In genomic region chr22:48417143-48418070, GRCh38 we compare ENCODE assay signal across 24 cellular contexts.
DNase-seq lines count a peak whose midpoint lies in the region; ATAC-seq and TF ChIP-seq lines count a peak whose summit lies in the region.
"Had no signal": no experiment of that assay in that cellular context is flagged by ENCODE, and none has a peak within 500 bp of the region (broad histone marks: within the 10 kb centered on the region; RNA-seq: fewer than 3 reads in every experiment).

No MANE protein-coding gene starts in this region.

- no peak for ATAC-seq in aorta (ENCODE audit: low FRiP score)
- ATAC-seq: PC-3 had no signal

- H3K4me1 Mint-ChIP-seq in endodermal cell, result peaks cover 20% of the 10 kb centered on the region
- H3K4me1 Mint-ChIP-seq: CD14-positive monocyte; CD8-positive, alpha-beta memory T cell had no signal

- H3K9me3 Mint-ChIP-seq in endodermal cell, result no peaks in the 10 kb centered on the region
- H3K9me3 Mint-ChIP-seq: CD8-positive, alpha-beta memory T cell; H9 had no signal

- WGBS in endodermal cell (ENCODE audit: insufficient coverage in 1 of 2, insufficient read length in 1 of 2), 2 experiments, result 94% methylated on average over 17 to 25 of the region's 25 CpGs
- 70 to 73% methylated on average over 25 of the region's 25 CpGs for WGBS in aorta, 2 donors

- no peaks in the 10 kb centered on the region for H3K9me3 ChIP-seq in left ventricle myocardium inferior (replicated peaks)
- H3K9me3 ChIP-seq in endodermal cell (ENCODE audit: control insufficient read depth, low read length), result no peaks in the 10 kb centered on the region
- no peaks in the 10 kb centered on the region for H3K9me3 ChIP-seq in aorta (ENCODE audit: control insufficient read depth, low read length)
- H3K9me3 ChIP-seq: BE2C had no signal

- H3K27ac ChIP-seq in left ventricle myocardium inferior (replicated peaks) (no peak overlapping the region), endodermal cell (ENCODE audit: low read depth, low read length) (no peak overlapping the region), aorta (ENCODE audit: low read depth in 1 of 2, low read length in 2 of 2) (no peak overlapping the region)

- intact Hi-C loops in cardiac septum (cut with DNase I) (no loop called here), left ventricle myocardium inferior (cut with micrococcal nuclease) (no loop called here), posterior vena cava (cut with DNase I) (no loop called here), aorta (cut with DNase I) (no loop called here)

- DNase-seq in cardiac septum (ENCODE audit: low spot score) (peak; percentile 55), left ventricle myocardium inferior (no peak), endodermal cell (peak; percentile 44), posterior vena cava (ENCODE audit: low spot score) (peak; percentile 55), aorta (peak; percentile 27 to 65), HUDEP-2 (lab: John Stamatoyannopoulos, UW; ENCODE audit: unreplicated experiment in 76 of 76) (no peak), SKM-1 (lab: John Stamatoyannopoulos, UW; ENCODE audit: unreplicated experiment) (no peak)
- DNase-seq in activated CD4-positive, alpha-beta T cell treated with anti-CD3 and anti-CD28 coated beads for 48 hours, result no peak
- DNase-seq: 8988T; ACHN; BE2C; CD8-positive, alpha-beta memory T cell; DMS79 treated with DMSO at 0.1 percent for 48 hours; H9; KG1; MM.1S; NCI-H1694; NCI-H2029 treated with DMSO at 0.1 percent for 48 hours; NCI-H446 treated with DMSO at 0.1 percent for 48 hours; NCI-H526; NCI-H82; NK-92 treated with Interleukin-12 subunit alpha and Interleukin-12 subunit beta, amount 100 ng/mL, for 24 hours; PC-3 had no signal

- H3K27me3 Mint-ChIP-seq in endodermal cell (ENCODE audit: insufficient read depth), result peaks cover 82% of the 10 kb centered on the region

- no peak overlapping the region for H3K4me3 Mint-ChIP-seq in endodermal cell
- H3K4me3 Mint-ChIP-seq: CD14-positive monocyte; CD8-positive, alpha-beta memory T cell; H9 had no signal

- H3K9ac ChIP-seq in endodermal cell (ENCODE audit: extremely low read depth, low read length, poor library complexity, severe bottlenecking), result no peak overlapping the region

- H3K27me3 ChIP-seq in left ventricle myocardium inferior (ENCODE audit: low read depth) (peaks cover 90% of the 10 kb centered on the region), endodermal cell (ENCODE audit: control insufficient read depth, insufficient read depth, low read length, poor library complexity, severe bottlenecking) (no peaks in the 10 kb centered on the region), aorta (ENCODE audit: control insufficient read depth in 1 of 2, insufficient read depth in 2 of 2, low read length in 1 of 2) (no peaks in the 10 kb centered on the region)
- H3K27me3 ChIP-seq: BE2C had no signal

- TF ChIP-seq CTCF in left ventricle myocardium inferior (IDR thresholded peaks at IDR 0.05; ENCODE audit: borderline replicate concordance) (no peak), endodermal cell (conservative IDR thresholded peaks at IDR 0.05) (no peak)

- H3K4me3 ChIP-seq in left ventricle myocardium inferior (no peak overlapping the region), endodermal cell (ENCODE audit: low read length) (no peak overlapping the region), aorta (ENCODE audit: low read length in 2 of 2) (no peak overlapping the region)

- no peak overlapping the region for H3K27ac Mint-ChIP-seq in endodermal cell
- H3K27ac Mint-ChIP-seq: CD14-positive monocyte; CD8-positive, alpha-beta memory T cell; H9 had no signal

- H3K4me1 ChIP-seq in left ventricle myocardium inferior, result no peaks in the 10 kb centered on the region
- peaks cover 11% of the 10 kb centered on the region for H3K4me1 ChIP-seq in endodermal cell (ENCODE audit: control insufficient read depth, insufficient read depth, low read length)
- no peaks in the 10 kb centered on the region for H3K4me1 ChIP-seq in aorta (ENCODE audit: control insufficient read depth in 1 of 2, insufficient read depth in 2 of 2, low read length in 2 of 2)
- H3K4me1 ChIP-seq: BE2C had no signal

- H3K36me3 ChIP-seq in left ventricle myocardium inferior, result no peaks in the 10 kb centered on the region
- H3K36me3 ChIP-seq in endodermal cell (ENCODE audit: control insufficient read depth, insufficient read depth, low read length), result no peaks in the 10 kb centered on the region
- H3K36me3 ChIP-seq in aorta (ENCODE audit: control insufficient read depth in 1 of 2, insufficient read depth in 2 of 2, low read length in 1 of 2), result no peaks in the 10 kb centered on the region
- H3K36me3 ChIP-seq: BE2C had no signal

- no peaks in the 10 kb centered on the region for H3K36me3 Mint-ChIP-seq in endodermal cell (ENCODE audit: low read depth)
- H3K36me3 Mint-ChIP-seq: CD14-positive monocyte; CD8-positive, alpha-beta memory T cell had no signal

Comparison
In these comparisons a context has a peak if more than half of its experiments do, and no peak if none do; other contexts are left out.
1. DNase-seq: peak in cardiac septum (single experiment), endodermal cell (single experiment), posterior vena cava (single experiment) and aorta (2 of 2); none in left ventricle myocardium inferior (single experiment), HUDEP-2 (0 of 76), activated CD4-positive, alpha-beta T cell treated with anti-CD3 and anti-CD28 coated beads for 48 hours (single experiment) and SKM-1 (single experiment).